Comparison of ENCODE assay signal across 16 cellular contexts in the genomic region with DNA sequence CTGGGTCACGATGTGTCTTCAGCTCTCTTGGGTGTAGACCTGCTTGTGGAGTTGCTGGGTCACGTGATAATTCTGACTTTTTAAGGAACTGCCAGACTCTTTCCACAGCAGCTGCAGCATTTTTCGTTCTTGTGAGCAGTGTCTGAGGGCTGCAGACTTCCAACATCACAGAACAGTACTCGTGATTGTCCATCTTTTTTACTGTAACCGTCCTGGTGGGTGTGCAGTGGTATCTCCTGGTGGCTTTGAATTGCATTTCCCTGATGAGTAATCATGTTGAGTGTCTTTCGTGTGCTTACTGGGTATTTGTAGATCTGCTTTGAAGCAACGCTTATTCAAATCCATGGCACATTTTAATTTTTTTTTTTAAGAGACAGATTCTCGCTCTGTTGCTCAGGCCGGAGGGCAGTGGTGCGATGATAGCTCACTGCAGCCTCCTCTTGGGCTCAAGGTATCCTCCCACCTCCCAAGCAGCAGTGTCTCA. TPM values are rescaled to one million over a fixed set of nuclear protein-coding genes. Genes with fewer than 3 reads are reported as not detected.
DNase-seq lines count a peak whose midpoint lies in the region; ATAC-seq and TF ChIP-seq lines count a peak whose summit lies in the region.
"Had no signal": no experiment of that assay in that cellular context is flagged by ENCODE, and none has a peak within 500 bp of the region (broad histone marks: within the 10 kb centered on the region; RNA-seq: fewer than 3 reads in every experiment).

No MANE protein-coding gene starts in this region.

- no peak for DNase-seq in stimulated activated naive CD8-positive, alpha-beta T cell treated with anti-CD3 and anti-CD28 coated beads, Interleukin-15, Interleukin-2, amounts not matched to agents 100 U/mL and 50 U/mL, for 24 hours
- no peak for DNase-seq in stimulated activated naive CD8-positive, alpha-beta T cell treated with anti-CD3 and anti-CD28 coated beads, Interleukin-15, amount 100 ng/mL, for 72 hours
- DNase-seq in NAMALWA (ENCODE audit: low spot score) (peak; percentile 78), chondrocyte (ENCODE audit: low spot score) (peak; percentile 14), upper lobe of right lung (no peak), foreskin keratinocyte (no peak), stomach (no peak)
- no peak for DNase-seq in activated CD4-positive, alpha-beta T cell treated with anti-CD3 and anti-CD28 coated beads, Interleukin-2, amount 50 U/mL, for 48 hours
- DNase-seq: activated CD4-positive, alpha-beta T cell treated with anti-CD3 and anti-CD28 coated beads, Interleukin-2, amount 50 U/mL, for 1 hour; activated naive CD4-positive, alpha-beta T cell treated with Interleukin-2 at 50 U/mL for 16 hours; BE2C; NCI-H446; nephron progenitor cell had no signal

- TF ChIP-seq POLR2A in stomach (IDR thresholded peaks at IDR 0.05): no peak

- H3K27me3 Mint-ChIP-seq in stimulated activated naive CD8-positive, alpha-beta T cell treated with anti-CD3 and anti-CD28 coated beads, Interleukin-15, amount 100 ng/mL, for 72 hours: no peaks in the 10 kb centered on the region
- H3K27me3 Mint-ChIP-seq in chondrocyte (ENCODE audit: low read depth): no peaks in the 10 kb centered on the region

- peak; percentile 42 for ATAC-seq in stimulated activated naive CD8-positive, alpha-beta T cell treated with anti-CD3 and anti-CD28 coated beads, Interleukin-15, Interleukin-2, amounts not matched to agents 100 U/mL and 50 U/mL, for 24 hours
- ATAC-seq in stimulated activated naive CD8-positive, alpha-beta T cell treated with anti-CD3 and anti-CD28 coated beads, Interleukin-15, amount 100 ng/mL, for 72 hours: no peak
- ATAC-seq in upper lobe of right lung (peak; percentile 26), foreskin keratinocyte (no peak)

- peaks cover 8% of the 10 kb centered on the region for H3K4me1 ChIP-seq in upper lobe of right lung
- H3K4me1 ChIP-seq in foreskin keratinocyte: no peaks in the 10 kb centered on the region
- H3K4me1 ChIP-seq in stomach: peaks cover 16 to 80% (median 51%) of the 10 kb centered on the region in 4 donors
- H3K4me1 ChIP-seq: BE2C, SJSA1 had no signal

- H3K9me3 ChIP-seq in upper lobe of right lung (no peaks in the 10 kb centered on the region), stomach (no peaks in the 10 kb centered on the region)
- H3K9me3 ChIP-seq: BE2C, SJSA1, vagina had no signal

- H3K4me3 ChIP-seq in upper lobe of right lung (no peak overlapping the region), stomach (no peak overlapping the region)
- H3K4me3 ChIP-seq: coronary artery, SJSA1, vagina had no signal

- H3K4me3 Mint-ChIP-seq in stimulated activated naive CD8-positive, alpha-beta T cell treated with anti-CD3 and anti-CD28 coated beads, Interleukin-15, amount 100 ng/mL, for 72 hours: no peak overlapping the region
- H3K4me3 Mint-ChIP-seq in chondrocyte (ENCODE audit: unreplicated experiment): no peak overlapping the region
- H3K4me3 Mint-ChIP-seq: nephron progenitor cell had no signal

- WGBS in stomach, 5 donors: 47 to 57% (median 52%) methylated on average over 10 of the region's 10 CpGs

- H3K36me3 ChIP-seq in upper lobe of right lung (no peaks in the 10 kb centered on the region), stomach (no peaks in the 10 kb centered on the region)
- H3K36me3 ChIP-seq: BE2C, SJSA1, vagina had no signal

- no peak for TF ChIP-seq EP300 in stomach (IDR thresholded peaks at IDR 0.05)

- H3K27ac ChIP-seq in upper lobe of right lung (no peak overlapping the region), foreskin keratinocyte (no peak overlapping the region), stomach (peak overlapping the region in 1 of 5 donors; percentile 21)
- H3K27ac ChIP-seq: coronary artery, SJSA1, vagina had no signal

- no peaks in the 10 kb centered on the region for H3K36me3 Mint-ChIP-seq in chondrocyte (ENCODE audit: low read depth)

- no peaks in the 10 kb centered on the region for H3K27me3 ChIP-seq in upper lobe of right lung
- no peaks in the 10 kb centered on the region for H3K27me3 ChIP-seq in foreskin keratinocyte
- no peaks in the 10 kb centered on the region for H3K27me3 ChIP-seq in stomach
- H3K27me3 ChIP-seq: BE2C, SJSA1, vagina had no signal

- intact Hi-C loops in upper lobe of right lung (cut with DNase I) (no loop called here), stomach (cut with DNase I; ENCODE audit: low total_unique reads) (no loop called here)

- H3K9me3 Mint-ChIP-seq in stimulated activated naive CD8-positive, alpha-beta T cell treated with anti-CD3 and anti-CD28 coated beads, Interleukin-15, amount 100 ng/mL, for 72 hours: no peaks in the 10 kb centered on the region
- no peaks in the 10 kb centered on the region for H3K9me3 Mint-ChIP-seq in chondrocyte (ENCODE audit: low read depth)

- H3K4me1 Mint-ChIP-seq in stimulated activated naive CD8-positive, alpha-beta T cell treated with anti-CD3 and anti-CD28 coated beads, Interleukin-15, amount 100 ng/mL, for 72 hours: peaks cover 49% of the 10 kb centered on the region
- peaks cover 10% of the 10 kb centered on the region for H3K4me1 Mint-ChIP-seq in chondrocyte (ENCODE audit: low read depth)

- H3K27ac Mint-ChIP-seq in stimulated activated naive CD8-positive, alpha-beta T cell treated with anti-CD3 and anti-CD28 coated beads, Interleukin-15, amount 100 ng/mL, for 72 hours: no peak overlapping the region
- H3K27ac Mint-ChIP-seq in chondrocyte (ENCODE audit: unreplicated experiment): no peak overlapping the region
- H3K27ac Mint-ChIP-seq: nephron progenitor cell had no signal

- TF ChIP-seq CTCF in chondrocyte (IDR thresholded peaks at IDR 0.05) (no peak), upper lobe of right lung (IDR thresholded peaks at IDR 0.05) (no peak), foreskin keratinocyte (conservative IDR thresholded peaks at IDR 0.05) (no peak), stomach (IDR thresholded peaks at IDR 0.05) (no peak)

RNA-seq across cellular contexts. Expression of a gene that starts 22.7 kb away (rescaled TPM):
- total RNA-seq in chondrocyte (29.5 to 40.6 TPM (median 40.1 TPM) in 3 replicates), upper lobe of right lung (38.3 TPM), foreskin keratinocyte (16.2 and 16.7 TPM in 2 replicates), stomach (10 to 100 TPM; 30.4 to 72.3 (median 50.6) TPM)
- polyA plus RNA-seq in foreskin keratinocyte (8.8 and 10.6 TPM in 2 replicates), stomach (10 to 100 TPM; 17.2 to 22.1 (median 21.8) TPM)

Comparison
In these comparisons a context has a peak if more than half of its experiments do, and no peak if none do; other contexts are left out.
1. ATAC-seq: peak in stimulated activated naive CD8-positive, alpha-beta T cell treated with anti-CD3 and anti-CD28 coated beads, Interleukin-15, Interleukin-2, amounts not matched to agents 100 U/mL and 50 U/mL, for 24 hours (single experiment) and upper lobe of right lung (single experiment); none in stimulated activated naive CD8-positive, alpha-beta T cell treated with anti-CD3 and anti-CD28 coated beads, Interleukin-15, amount 100 ng/mL, for 72 hours (single experiment) and foreskin keratinocyte (single experiment).
2. DNase-seq: peak in NAMALWA (single experiment) and chondrocyte (single experiment); none in stimulated activated naive CD8-positive, alpha-beta T cell treated with anti-CD3 and anti-CD28 coated beads, Interleukin-15, Interleukin-2, amounts not matched to agents 100 U/mL and 50 U/mL, for 24 hours (single experiment), stimulated activated naive CD8-positive, alpha-beta T cell treated with anti-CD3 and anti-CD28 coated beads, Interleukin-15, amount 100 ng/mL, for 72 hours (0 of 2), upper lobe of right lung (single experiment), activated CD4-positive, alpha-beta T cell treated with anti-CD3 and anti-CD28 coated beads, Interleukin-2, amount 50 U/mL, for 48 hours (0 of 2), foreskin keratinocyte (0 of 2) and stomach (single experiment).